ENCODE assay signal across 11 cellular contexts in the genomic region with DNA sequence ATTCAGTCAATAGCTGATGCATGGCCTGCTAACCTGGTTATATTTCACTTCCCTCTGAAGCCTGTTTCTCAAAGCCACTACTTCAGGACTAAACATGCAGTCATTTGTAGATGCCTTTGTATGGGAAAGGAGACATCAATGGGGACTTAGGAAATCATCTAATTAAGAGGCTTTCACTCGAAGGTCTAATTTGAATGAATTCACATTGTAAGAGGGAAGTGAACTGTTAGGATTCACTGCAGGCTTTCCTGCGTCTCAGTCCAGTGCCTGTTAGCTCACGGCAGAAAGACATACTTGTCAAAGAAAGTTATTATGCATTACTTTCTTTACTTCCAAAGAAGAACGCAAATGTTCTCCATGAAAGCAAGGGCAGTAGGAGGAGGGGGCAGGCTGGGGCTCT. TPM values are rescaled to one million over a fixed set of nuclear protein-coding genes. Genes with fewer than 3 reads are reported as not detected.
"Had no signal": no experiment of that assay in that cellular context is flagged by ENCODE, and none has a peak within 500 bp of the region (broad histone marks: within the 10 kb centered on the region; RNA-seq: fewer than 3 reads in every experiment).

No MANE protein-coding gene starts in this region.

- H3K4me3 ChIP-seq: GM23248, HAP-1 had no signal

- H3K9ac ChIP-seq: GM23248, KMS-11 had no signal

- H3K4me3 Mint-ChIP-seq: HFFc6, IgD-negative memory B cell had no signal

- H3K36me3 ChIP-seq: HAP-1 had no signal

- H3K9me3 ChIP-seq: HAP-1 had no signal

- H3K27ac Mint-ChIP-seq: HFFc6 had no signal

- H3K4me1 ChIP-seq: HAP-1 had no signal

- H2AFZ ChIP-seq: GM23248 had no signal

- H3K9me3 Mint-ChIP-seq: HFFc6 had no signal

- H3K36me3 Mint-ChIP-seq: IgD-negative memory B cell had no signal

- ATAC-seq: HCT116, HepG2 had no signal

- DNase-seq: GM23248, H7, HFFc6, Karpas-422, KBM-7 had no signal

- H3K27ac ChIP-seq: GM23248, KMS-11 had no signal

- H3K4me2 ChIP-seq: KMS-11 had no signal

- FAIRE-seq: HepG2, HTR-8/SVneo had no signal

RNA-seq across cellular contexts. Expression of a gene that starts 50.6 kb away (rescaled TPM):
- total RNA-seq: HepG2 had no signal
- polyA plus RNA-seq: HepG2 had no signal
